12 cellular contexts compared by ENCODE assay signal in genomic region chr2:61550375-61551209, GRCh38.
"Had no signal": no experiment of that assay in that cellular context is flagged by ENCODE, and none has a peak within 500 bp of the region (broad histone marks: within the 10 kb centered on the region; RNA-seq: fewer than 3 reads in every experiment).

No MANE protein-coding gene starts in this region.

- H3K4me3 Mint-ChIP-seq: activated CD4-positive, alpha-beta memory T cell treated with anti-CD3 and anti-CD28 coated beads, Interleukin-2, amount 10 ng/mL, durations not matched to agents 7 days and 5 days; central memory CD8-positive, alpha-beta T cell; naive B cell had no signal

- H3K4me3 ChIP-seq: lung had no signal

- H3K4me1 Mint-ChIP-seq: activated CD4-positive, alpha-beta memory T cell treated with anti-CD3 and anti-CD28 coated beads, Interleukin-2, amount 10 ng/mL, durations not matched to agents 7 days and 5 days; central memory CD8-positive, alpha-beta T cell; naive B cell had no signal

- FAIRE-seq: astrocyte, small intestine, urothelium cell line had no signal

- ATAC-seq: left colon, right cardiac atrium had no signal

- H3K27ac Mint-ChIP-seq: activated CD4-positive, alpha-beta memory T cell treated with anti-CD3 and anti-CD28 coated beads, Interleukin-2, amount 10 ng/mL, durations not matched to agents 7 days and 5 days had no signal

- H3K36me3 Mint-ChIP-seq: naive B cell had no signal

- H3K27me3 Mint-ChIP-seq: activated CD4-positive, alpha-beta memory T cell treated with anti-CD3 and anti-CD28 coated beads, Interleukin-2, amount 10 ng/mL, durations not matched to agents 7 days and 5 days; central memory CD8-positive, alpha-beta T cell; naive B cell had no signal

- H3K9me3 Mint-ChIP-seq: activated CD4-positive, alpha-beta memory T cell treated with anti-CD3 and anti-CD28 coated beads, Interleukin-2, amount 10 ng/mL, durations not matched to agents 7 days and 5 days; central memory CD8-positive, alpha-beta T cell; naive B cell had no signal

- DNase-seq: activated CD4-positive, alpha-beta memory T cell treated with anti-CD3 and anti-CD28 coated beads, Interleukin-2, amount 10 ng/mL, durations not matched to agents 7 days and 5 days; activated CD8-positive, alpha-beta memory T cell treated with anti-CD3 and anti-CD28 coated beads, Interleukin-2, amount 50 U/mL, for 48 hours; activated naive CD4-positive, alpha-beta T cell treated with Interleukin-2 at 50 U/mL for 16 hours; effector memory CD4-positive, alpha-beta T cell; left colon; naive B cell; right cardiac atrium; small intestine had no signal
